In genomic region chr11:73787643-73788537, GRCh38 we compare ENCODE assay signal across 8 cellular contexts. TPM values are rescaled to one million over a fixed set of nuclear protein-coding genes. Genes with fewer than 3 reads are reported as not detected.
A peak's percentile ranks its signal among the peaks of the same experiment; 100 is the strongest.
DNase-seq lines count a peak whose midpoint lies in the region; TF ChIP-seq lines count a peak whose summit lies in the region.

Gene MRPL48, plus strand, starts transcription at chr11:73787874. Its CDS starts 98 bp downstream, at chr11:73787972.

- peaks cover 2% of the 10 kb centered on the region for H3K36me3 Mint-ChIP-seq in activated naive CD4-positive, alpha-beta T cell treated with anti-CD3 and anti-CD28 coated beads, Interleukin-2, amount 10 ng/mL, durations not matched to agents 7 days and 5 days

- POLR2A ChIA-PET in HEK293T (lab: Yijun Ruan, JAX): interaction anchor here (0.6 to 2.6 kb wide), 17 partner anchors 8 to 94 kb away, joined by 3 to 39 read pairs (median 4); partner anchors contain the start of genes COA4, PAAF1 and RAB6A

- no peaks in the 10 kb centered on the region for H3K27me3 Mint-ChIP-seq in activated naive CD4-positive, alpha-beta T cell treated with anti-CD3 and anti-CD28 coated beads, Interleukin-2, amount 10 ng/mL, durations not matched to agents 7 days and 5 days

- DNase-seq in GDM1 (lab: John Stamatoyannopoulos, UW): peak; percentile 91
- DNase-seq in HEK293T (ENCODE audit: extremely low spot score): peak; percentile 91
- DNase-seq in NAMALWA (ENCODE audit: low spot score): peak; percentile 92
- peak; percentile 94 for DNase-seq in SK-N-DZ (ENCODE audit: low spot score)
- peak; percentile 93 for DNase-seq in activated naive CD4-positive, alpha-beta T cell treated with anti-CD3 and anti-CD28 coated beads, Interleukin-2, amount 10 ng/mL, durations not matched to agents 7 days and 5 days
- peak; percentile 62 for DNase-seq in glomerular endothelial cell (ENCODE audit: extremely low read depth, low read depth, low spot score)
- peak; percentile 80 for DNase-seq in occipital lobe (lab: John Stamatoyannopoulos, UW)

- CTCF ChIA-PET in HEK293T (lab: Yijun Ruan, JAX): interaction anchor here (0.9 kb wide), 1 partner anchor 20 kb away, joined by 3 read pairs; no protein-coding TSS in a partner anchor
- CTCF ChIA-PET in activated naive CD4-positive, alpha-beta T cell treated with anti-CD3 and anti-CD28 coated beads, Interleukin-2, amount 10 ng/mL, durations not matched to agents 7 days and 5 days (lab: Charles Lee): no interaction called here

- H3K27ac Mint-ChIP-seq in activated naive CD4-positive, alpha-beta T cell treated with anti-CD3 and anti-CD28 coated beads, Interleukin-2, amount 10 ng/mL, durations not matched to agents 7 days and 5 days: peak within 1 kb of the TSS; percentile 95

- H3K27ac ChIP-seq in temporal lobe (ENCODE audit: low read depth, low read length): peak within 1 kb of the TSS; percentile 93

- H3K9me3 Mint-ChIP-seq in activated naive CD4-positive, alpha-beta T cell treated with anti-CD3 and anti-CD28 coated beads, Interleukin-2, amount 10 ng/mL, durations not matched to agents 7 days and 5 days: no peaks in the 10 kb centered on the region

- H3K4me3 Mint-ChIP-seq in activated naive CD4-positive, alpha-beta T cell treated with anti-CD3 and anti-CD28 coated beads, Interleukin-2, amount 10 ng/mL, durations not matched to agents 7 days and 5 days: peak within 1 kb of the TSS; percentile 99

- peaks cover 38% of the 10 kb centered on the region for H3K4me1 Mint-ChIP-seq in activated naive CD4-positive, alpha-beta T cell treated with anti-CD3 and anti-CD28 coated beads, Interleukin-2, amount 10 ng/mL, durations not matched to agents 7 days and 5 days

TF ChIP-seq in HEK293T, 16 proteins besides CTCF, POLR2A, EP300 and RAD21:
- TF ChIP-seq FOXA1 (IDR thresholded peaks at IDR 0.05) (no peak), CTBP1 (IDR thresholded peaks at IDR 0.05; ENCODE audit: borderline replicate concordance) (peak; percentile 92), LEF1 (IDR thresholded peaks at IDR 0.05; ENCODE audit: borderline replicate concordance) (no peak), ZNF384 (IDR thresholded peaks at IDR 0.05) (peak; percentile 64; the same call in 1 of the 2 replicates), TARDBP (IDR thresholded peaks at IDR 0.05) (peak; percentile 85), NFRKB (IDR thresholded peaks at IDR 0.05) (peak; percentile 89), ELF4 (IDR thresholded peaks at IDR 0.05) (peak; percentile 70), L3MBTL2 (conservative IDR thresholded peaks at IDR 0.05) (peak; percentile 74), ARNT (IDR thresholded peaks at IDR 0.05) (peak; percentile 88)

RNA-seq across cellular contexts. Expression of gene MRPL48, which starts in this region (rescaled TPM):
- 101 and 116 TPM in 2 replicates for polyA plus RNA-seq in SK-N-DZ (2014; cell fraction: cytosol; rRNA removed)
- polyA plus RNA-seq in SK-N-DZ (2014; cell fraction: nucleus; rRNA removed): 35.6 and 57.1 TPM in 2 replicates
- 31.7 and 45.2 TPM in 2 replicates for total RNA-seq in glomerular endothelial cell
- total RNA-seq in occipital lobe: 24.3 TPM
- total RNA-seq in temporal lobe: 13.0 TPM

Comparison
In these comparisons a context has a peak if more than half of its experiments do, and no peak if none do; other contexts are left out.
1. Peak in every context shown above with its lines: DNase-seq and H3K27ac ChIP-seq.